Comparison of ENCODE assay signal across 21 cellular contexts in the genomic region with DNA sequence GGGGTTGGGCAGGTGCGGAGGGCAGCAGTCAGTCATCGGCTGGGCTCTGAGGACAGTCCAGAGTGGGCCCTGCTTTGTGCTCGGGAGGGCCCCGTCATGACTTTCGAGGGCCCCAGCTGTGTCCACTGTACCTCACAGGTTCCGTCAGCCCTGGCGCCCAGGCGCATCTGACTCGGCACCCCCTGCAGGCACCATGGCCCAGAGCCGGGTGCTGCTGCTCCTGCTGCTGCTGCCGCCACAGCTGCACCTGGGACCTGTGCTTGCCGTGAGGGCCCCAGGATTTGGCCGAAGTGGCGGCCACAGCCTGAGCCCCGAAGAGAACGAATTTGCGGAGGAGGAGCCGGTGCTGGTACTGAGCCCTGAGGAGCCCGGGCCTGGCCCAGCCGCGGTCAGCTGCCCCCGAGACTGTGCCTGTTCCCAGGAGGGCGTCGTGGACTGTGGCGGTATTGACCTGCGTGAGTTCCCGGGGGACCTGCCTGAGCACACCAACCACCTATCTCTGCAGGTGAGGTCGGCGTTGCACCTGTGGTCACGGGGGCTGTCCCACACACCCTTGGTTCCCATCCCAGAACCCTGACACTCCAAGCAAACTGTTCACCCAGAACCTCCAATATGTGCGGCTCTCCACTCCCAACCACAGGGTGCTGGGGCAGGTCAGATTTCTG. TPM values are rescaled to one million over a fixed set of nuclear protein-coding genes. Genes with fewer than 3 reads are reported as not detected.
DNase-seq lines count a peak whose midpoint lies in the region; ATAC-seq, FAIRE-seq and TF ChIP-seq lines count a peak whose summit lies in the region.
"Had no signal": no experiment of that assay in that cellular context is flagged by ENCODE, and none has a peak within 500 bp of the region (broad histone marks: within the 10 kb centered on the region; RNA-seq: fewer than 3 reads in every experiment).

No MANE protein-coding gene starts in this region.

- no peak overlapping the region for H3K27ac Mint-ChIP-seq in activated T-cell treated with anti-CD3 and anti-CD28 coated beads, Interleukin-2, amount 50 U/mL, for 72 hours
- H3K27ac Mint-ChIP-seq in activated CD4-positive, alpha-beta memory T cell treated with anti-CD3 and anti-CD28 coated beads, Interleukin-2, amount 10 ng/mL, durations not matched to agents 7 days and 5 days = no peak overlapping the region
- H3K27ac Mint-ChIP-seq: activated naive CD4-positive, alpha-beta T cell treated with anti-CD3 and anti-CD28 coated beads, Interleukin-2, amount 50 U/mL, for 24 hours; brain; CD4-positive, CD25-positive, alpha-beta regulatory T cell; memory B cell; nephron; T-cell had no signal

- H3K9me3 Mint-ChIP-seq in activated T-cell treated with anti-CD3 and anti-CD28 coated beads, Interleukin-2, amount 50 U/mL, for 72 hours = no peaks in the 10 kb centered on the region
- H3K9me3 Mint-ChIP-seq in activated CD4-positive, alpha-beta memory T cell treated with anti-CD3 and anti-CD28 coated beads, Interleukin-2, amount 10 ng/mL, durations not matched to agents 7 days and 5 days = no peaks in the 10 kb centered on the region
- H3K9me3 Mint-ChIP-seq: activated naive CD4-positive, alpha-beta T cell treated with anti-CD3 and anti-CD28 coated beads, Interleukin-2, amount 50 U/mL, for 24 hours; brain; CD4-positive, CD25-positive, alpha-beta regulatory T cell; memory B cell; nephron; T-cell had no signal

- H3K4me3 ChIP-seq in kidney (ENCODE audit: low read length in 2 of 2) (no peak overlapping the region), stomach (no peak overlapping the region)
- H3K4me3 ChIP-seq: esophagus muscularis mucosa had no signal

- peaks cover 7% of the 10 kb centered on the region for H3K27me3 Mint-ChIP-seq in activated T-cell treated with anti-CD3 and anti-CD28 coated beads, Interleukin-2, amount 50 U/mL, for 72 hours (ENCODE audit: low read depth)
- peaks cover 4% of the 10 kb centered on the region for H3K27me3 Mint-ChIP-seq in activated CD4-positive, alpha-beta memory T cell treated with anti-CD3 and anti-CD28 coated beads, Interleukin-2, amount 10 ng/mL, durations not matched to agents 7 days and 5 days

- H3K4me3 Mint-ChIP-seq in activated T-cell treated with anti-CD3 and anti-CD28 coated beads, Interleukin-2, amount 50 U/mL, for 72 hours = no peak overlapping the region
- H3K4me3 Mint-ChIP-seq in activated CD4-positive, alpha-beta memory T cell treated with anti-CD3 and anti-CD28 coated beads, Interleukin-2, amount 10 ng/mL, durations not matched to agents 7 days and 5 days = no peak overlapping the region
- H3K4me3 Mint-ChIP-seq: activated naive CD4-positive, alpha-beta T cell treated with anti-CD3 and anti-CD28 coated beads, Interleukin-2, amount 50 U/mL, for 24 hours; brain; CD4-positive, CD25-positive, alpha-beta regulatory T cell; memory B cell; nephron; T-cell had no signal

- WGBS in stomach, 5 donors = 93 to 96% (median 93%) methylated on average over 24 to 31 of the region's 31 CpGs

- CTCF ChIA-PET in activated CD4-positive, alpha-beta memory T cell treated with anti-CD3 and anti-CD28 coated beads, Interleukin-2, amount 10 ng/mL, durations not matched to agents 7 days and 5 days (lab: Charles Lee) = no interaction called here

- H3K36me3 ChIP-seq in kidney (ENCODE audit: control insufficient read depth in 1 of 2, insufficient read depth in 2 of 2, low read length in 2 of 2) (no peaks in the 10 kb centered on the region), stomach (peaks cover 0 to 25% (median 14%) of the 10 kb centered on the region in 4 donors)
- H3K36me3 ChIP-seq: WERI-Rb-1 had no signal

- no peaks in the 10 kb centered on the region for H3K4me1 Mint-ChIP-seq in activated T-cell treated with anti-CD3 and anti-CD28 coated beads, Interleukin-2, amount 50 U/mL, for 72 hours (ENCODE audit: low read depth)
- H3K4me1 Mint-ChIP-seq in activated CD4-positive, alpha-beta memory T cell treated with anti-CD3 and anti-CD28 coated beads, Interleukin-2, amount 10 ng/mL, durations not matched to agents 7 days and 5 days = no peaks in the 10 kb centered on the region
- H3K4me1 Mint-ChIP-seq: activated naive CD4-positive, alpha-beta T cell treated with anti-CD3 and anti-CD28 coated beads, Interleukin-2, amount 50 U/mL, for 24 hours; CD4-positive, CD25-positive, alpha-beta regulatory T cell; memory B cell; T-cell had no signal

- no peaks in the 10 kb centered on the region for H3K36me3 Mint-ChIP-seq in activated T-cell treated with anti-CD3 and anti-CD28 coated beads, Interleukin-2, amount 50 U/mL, for 72 hours (ENCODE audit: insufficient read depth in 2 of 2)
- H3K36me3 Mint-ChIP-seq in activated CD4-positive, alpha-beta memory T cell treated with anti-CD3 and anti-CD28 coated beads, Interleukin-2, amount 10 ng/mL, durations not matched to agents 7 days and 5 days (ENCODE audit: low read depth) = no peaks in the 10 kb centered on the region
- H3K36me3 Mint-ChIP-seq: brain, memory B cell, T-cell had no signal

- POLR2A ChIA-PET in activated CD4-positive, alpha-beta memory T cell treated with anti-CD3 and anti-CD28 coated beads, Interleukin-2, amount 10 ng/mL, durations not matched to agents 7 days and 5 days (lab: Charles Lee) = no interaction called here

- intact Hi-C loops in kidney (cut with DNase I) = no loop called here
- intact Hi-C loops in stomach (cut with DNase I; ENCODE audit: low total_unique reads) = no loop called here

- TF ChIP-seq EP300 in stomach (IDR thresholded peaks at IDR 0.05) = no peak

- H3K4me1 ChIP-seq in kidney (ENCODE audit: control insufficient read depth in 1 of 2, insufficient read depth in 1 of 2, low read depth in 1 of 2, low read length in 2 of 2) (no peaks in the 10 kb centered on the region), stomach (peaks cover 0 to 20% (median 6%) of the 10 kb centered on the region in 4 donors)

- no peaks in the 10 kb centered on the region for H3K9me3 ChIP-seq in kidney (ENCODE audit: control insufficient read depth in 1 of 2, low read length in 2 of 2)
- H3K9me3 ChIP-seq in stomach = no peaks in the 10 kb centered on the region
- H3K9me3 ChIP-seq: esophagus muscularis mucosa had no signal

- no peak for FAIRE-seq in kidney (lab: Jason Lieb, UNC)
- FAIRE-seq: GM18507 had no signal

- H3K27me3 ChIP-seq in stomach = no peaks in the 10 kb centered on the region
- H3K27me3 ChIP-seq: esophagus muscularis mucosa had no signal

- TF ChIP-seq CTCF in kidney (IDR thresholded peaks at IDR 0.05; ENCODE audit: borderline replicate concordance, extremely low read depth, insufficient read depth) (no peak), stomach (IDR thresholded peaks at IDR 0.05) (no peak)

- no peak for TF ChIP-seq POLR2A in stomach (IDR thresholded peaks at IDR 0.05)

- H3K27ac ChIP-seq in kidney (ENCODE audit: low read depth in 2 of 2, low read length in 2 of 2) = no peak overlapping the region
- H3K27ac ChIP-seq in stomach = no peak overlapping the region
- H3K27ac ChIP-seq: esophagus muscularis mucosa, WERI-Rb-1 had no signal

- H3K9ac ChIP-seq in kidney (ENCODE audit: low read length in 2 of 2) = no peak overlapping the region

- peak; percentile 5 to 11 for DNase-seq in activated T-cell treated with anti-CD3 and anti-CD28 coated beads, Interleukin-2, amount 50 U/mL, for 48 hours
- DNase-seq in activated T-cell treated with anti-CD3 and anti-CD28 coated beads, Interleukin-2, amount 50 U/mL, for 72 hours = no peak
- DNase-seq in activated CD4-positive, alpha-beta memory T cell treated with anti-CD3 and anti-CD28 coated beads, Interleukin-2, amount 10 ng/mL, durations not matched to agents 7 days and 5 days = peak; percentile 12
- peak; percentile 76 for DNase-seq in kidney
- peak; percentile 19 for DNase-seq in stomach
- DNase-seq in cerebellum (ENCODE audit: low spot score) = no peak
- DNase-seq in AG08396 (ENCODE audit: low spot score) = no peak
- DNase-seq: ACHN; CD4-positive, CD25-positive, alpha-beta regulatory T cell; DMS53; NCI-H1436; WERI-Rb-1 had no signal

- ATAC-seq in activated T-cell treated with anti-CD3 and anti-CD28 coated beads, Interleukin-2, amount 50 U/mL, for 72 hours (replicated peaks in 1 of 2) = no peak
- no peak for ATAC-seq in GM18498 (IDR thresholded peaks at IDR 0.05; ENCODE audit: unreplicated experiment)
- ATAC-seq: HCT116, T-cell had no signal

RNA-seq across cellular contexts. Expression of a gene that starts 7.8 kb away (rescaled TPM):
- total RNA-seq in activated T-cell treated with anti-CD3 and anti-CD28 coated beads, Interleukin-2, amount 50 U/mL, for 72 hours = not detected
- total RNA-seq in activated CD4-positive, alpha-beta memory T cell treated with anti-CD3 and anti-CD28 coated beads, Interleukin-2, amount 10 ng/mL, durations not matched to agents 7 days and 5 days = not detected
- total RNA-seq in kidney (8.1 TPM), stomach (100 to 1,000 TPM in 3 of 5 donors, 10 to 100 TPM in 2; 19.8 to 356 (median 128) TPM), cerebellum (8.9 TPM)
- polyA plus RNA-seq in kidney (ENCODE audit: insufficient read depth, low read depth, low replicate concordance) (1.4 TPM), stomach (10 to 100 TPM in 1 of 3 donors, 1 to 10 TPM in 2; 8.3 to 18.4 (median 9.6) TPM)
- total RNA-seq: CD4-positive, CD25-positive, alpha-beta regulatory T cell had no signal
- polyA plus RNA-seq: CD4-positive, CD25-positive, alpha-beta regulatory T cell had no signal

Comparison
In these comparisons a context has a peak if more than half of its experiments do, and no peak if none do; other contexts are left out.
1. DNase-seq: peak in activated T-cell treated with anti-CD3 and anti-CD28 coated beads, Interleukin-2, amount 50 U/mL, for 48 hours (2 of 2), activated CD4-positive, alpha-beta memory T cell treated with anti-CD3 and anti-CD28 coated beads, Interleukin-2, amount 10 ng/mL, durations not matched to agents 7 days and 5 days (single experiment), kidney (single experiment) and stomach (single experiment); none in activated T-cell treated with anti-CD3 and anti-CD28 coated beads, Interleukin-2, amount 50 U/mL, for 72 hours (0 of 2), cerebellum (single experiment) and AG08396 (single experiment).